ENCODE assay signal across 2 cellular contexts in genomic region chr3:150408232-150409124, GRCh38.
A peak's percentile ranks its signal among the peaks of the same experiment; 100 is the strongest.
TF ChIP-seq lines count a peak whose summit lies in the region.

Gene TSC22D2 (plus strand): TSS chr3:150408298. CDS start chr3:150409351, 1,053 bp downstream.

TF ChIP-seq in IMR-90, 13 proteins besides CTCF, POLR2A, EP300 and RAD21 (continued from another document):
- TF ChIP-seq RCOR1 (IDR thresholded peaks at IDR 0.05; ENCODE audit: insufficient replicate concordance, low read length) (no peak), USF2 (IDR thresholded peaks at IDR 0.05; ENCODE audit: low read depth, low read length) (no peak), CHD1 (IDR thresholded peaks at IDR 0.05; ENCODE audit: low read depth, low read length) (0 out of 2 replicates have a peak, but pooled peaks have one; percentile 39), MAZ (IDR thresholded peaks at IDR 0.05; ENCODE audit: borderline replicate concordance, low read depth, low read length) (peak; percentile 82; the same call in 1 of the 2 replicates), MXI1 (IDR thresholded peaks at IDR 0.05; ENCODE audit: borderline replicate concordance, low read depth, low read length) (no peak), ELK1 (IDR thresholded peaks at IDR 0.05; ENCODE audit: borderline replicate concordance, low read depth, low read length) (no peak), BHLHE40 (IDR thresholded peaks at IDR 0.05; ENCODE audit: low read depth, low read length) (peak; percentile 70)

TF ChIP-seq in PFSK-1, 5 proteins besides CTCF, POLR2A, EP300 and RAD21 (continued from another document):
- TF ChIP-seq REST (IDR thresholded peaks at IDR 0.05; ENCODE audit: insufficient read depth in 1 of 2, low read depth in 2 of 2, low read length in 2 of 2), result 0 out of 4 replicates have a peak, but pooled peaks of 1 of the 2 experiments have one; percentile 9
- TF ChIP-seq FOXP2 (optimal IDR thresholded peaks at IDR 0.05; ENCODE audit: borderline replicate concordance, extremely low read depth, extremely low read length, insufficient read depth), result peak; percentile 69
- peak; percentile 91 for TF ChIP-seq TAF1 (IDR thresholded peaks at IDR 0.05; ENCODE audit: borderline replicate concordance, insufficient read depth, low read length)
